In the genomic region with DNA sequence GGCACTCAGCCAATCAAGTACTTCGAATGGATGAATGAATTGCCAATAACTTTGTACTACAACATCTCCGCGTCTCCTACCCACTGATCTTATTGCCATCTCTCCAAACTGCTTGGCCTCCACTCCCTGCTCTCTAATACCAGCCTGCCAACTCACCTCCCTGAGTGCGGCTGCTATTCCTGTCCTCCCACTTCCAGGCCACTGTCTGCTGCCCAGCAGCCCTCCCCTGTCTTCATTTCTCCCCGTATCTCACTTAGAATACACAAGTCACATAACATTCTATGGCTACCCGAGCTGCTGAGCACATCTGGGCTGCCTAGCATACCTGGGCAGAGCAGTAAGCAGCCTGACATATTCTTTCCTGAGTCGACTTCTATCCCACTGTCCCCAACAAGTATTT, we compare ENCODE assay signal across 16 cellular contexts.
DNase-seq lines count a peak whose midpoint lies in the region; ATAC-seq and TF ChIP-seq lines count a peak whose summit lies in the region.
"Had no signal": no experiment of that assay in that cellular context is flagged by ENCODE, and none has a peak within 500 bp of the region (broad histone marks: within the 10 kb centered on the region; RNA-seq: fewer than 3 reads in every experiment).

No MANE protein-coding gene starts in this region.

- no peaks in the 10 kb centered on the region for H3K79me1 ChIP-seq in trophoblast cell (ENCODE audit: low read length)

- no peak overlapping the region for H4K12ac ChIP-seq in trophoblast cell (ENCODE audit: low read depth, low read length)

- 55 to 68% (median 64%) methylated on average over 7 of the region's 7 CpGs for WGBS in heart left ventricle, 4 donors
- WGBS in trophoblast cell (ENCODE audit: extremely low coverage, insufficient coverage, insufficient read length) = no CpG with 5 or more reads among the region's 7 CpGs
- 75 to 82% (median 76%) methylated on average over 7 of the region's 7 CpGs for WGBS in stomach, 5 donors

- H4K8ac ChIP-seq in trophoblast cell (ENCODE audit: low read depth, low read length) = no peak overlapping the region

- H2AFZ ChIP-seq in trophoblast cell (ENCODE audit: insufficient read depth, low read length, poor library complexity) = no peak overlapping the region
- H2AFZ ChIP-seq: GM23248 had no signal

- intact Hi-C loops in heart left ventricle (cut with DNase I) (no loop called here), cardiac septum (cut with DNase I) (no loop called here), left ventricle myocardium superior (cut with micrococcal nuclease) (no loop called here), stomach (cut with DNase I; ENCODE audit: low total_unique reads) (no loop called here)

- H3K9me3 ChIP-seq in heart left ventricle (no peaks in the 10 kb centered on the region), trophoblast cell (ENCODE audit: insufficient read depth, low read depth, low read length) (no peaks in the 10 kb centered on the region), stomach (no peaks in the 10 kb centered on the region)

- no peak overlapping the region for H3K23ac ChIP-seq in trophoblast cell (ENCODE audit: low read length)

- H3K36me3 ChIP-seq in heart left ventricle = no peaks in the 10 kb centered on the region
- H3K36me3 ChIP-seq in trophoblast cell (ENCODE audit: control insufficient read depth in 1 of 2, insufficient read depth in 2 of 2, low read length in 2 of 2) = no peaks in the 10 kb centered on the region
- no peaks in the 10 kb centered on the region for H3K36me3 ChIP-seq in stomach

- H4K91ac ChIP-seq in trophoblast cell (ENCODE audit: low read depth, low read length) = no peak overlapping the region

- H2BK120ac ChIP-seq in trophoblast cell (ENCODE audit: insufficient read depth, low read length, poor library complexity) = no peak overlapping the region

- H3K4ac ChIP-seq in trophoblast cell (ENCODE audit: low read depth, low read length) = no peak overlapping the region

- H3K27ac ChIP-seq in heart left ventricle = no peak overlapping the region
- no peak overlapping the region for H3K27ac ChIP-seq in trophoblast cell (ENCODE audit: low read depth, low read length)
- no peak overlapping the region for H3K27ac ChIP-seq in stomach
- H3K27ac ChIP-seq: GM23248 had no signal

- H3K4me1 ChIP-seq in heart left ventricle (no peaks in the 10 kb centered on the region), trophoblast cell (ENCODE audit: control insufficient read depth in 1 of 2, insufficient read depth in 2 of 2, low read length in 2 of 2) (peaks cover 0 to 4% of the 10 kb centered on the region in 2 experiments), stomach (no peaks in the 10 kb centered on the region)

- no peak overlapping the region for H3K14ac ChIP-seq in trophoblast cell (ENCODE audit: low read length)

- ATAC-seq in heart left ventricle = peak in 3 of 4 donors; percentile 58 to 78 (median 59)
- ATAC-seq in left ventricle myocardium superior = peak; percentile 76
- ATAC-seq in GM21825 (IDR thresholded peaks at IDR 0.05; ENCODE audit: unreplicated experiment) = no peak

- no peak overlapping the region for H3K4me2 ChIP-seq in trophoblast cell (ENCODE audit: low read length)

- H3K4me3 ChIP-seq in heart left ventricle (no peak overlapping the region), trophoblast cell (ENCODE audit: low read depth, low read length) (no peak overlapping the region), stomach (no peak overlapping the region)
- H3K4me3 ChIP-seq: GM23248 had no signal

- H2BK5ac ChIP-seq in trophoblast cell (ENCODE audit: low read depth, low read length, poor library complexity) = no peak overlapping the region

- TF ChIP-seq EP300 in stomach (IDR thresholded peaks at IDR 0.05) = no peak

- H3K27me3 ChIP-seq in heart left ventricle (no peaks in the 10 kb centered on the region), trophoblast cell (ENCODE audit: insufficient read depth, low read length) (no peaks in the 10 kb centered on the region), stomach (no peaks in the 10 kb centered on the region)

- TF ChIP-seq POLR2A in heart left ventricle (IDR thresholded peaks at IDR 0.05) = no peak
- no peak for TF ChIP-seq POLR2A in stomach (IDR thresholded peaks at IDR 0.05)

- TF ChIP-seq CTCF in heart left ventricle (IDR thresholded peaks at IDR 0.05) = no peak
- TF ChIP-seq CTCF in stomach (IDR thresholded peaks at IDR 0.05) = no peak

- no peak overlapping the region for H3K18ac ChIP-seq in trophoblast cell (ENCODE audit: low read length)

- H3K79me2 ChIP-seq in trophoblast cell (ENCODE audit: control insufficient read depth, insufficient read depth, low read length, poor library complexity) = no peaks in the 10 kb centered on the region

- no peak overlapping the region for H2BK12ac ChIP-seq in trophoblast cell (ENCODE audit: low read length)

- DNase-seq in heart left ventricle (peak in 1 of 5 donors; percentile 27), cardiac septum (ENCODE audit: low spot score) (no peak), cerebellar cortex (ENCODE audit: low spot score) (peak; percentile 7), left ventricle myocardium superior (peak; percentile 25), trophoblast cell (peak; percentile 78 to 84), HPDE6-E6E7 (ENCODE audit: extremely low spot score) (no peak), stomach (no peak)
- DNase-seq: Calu3; CD4-positive, alpha-beta memory T cell; COR-L47; DMS53; DMS79 treated with DMSO at 0.1 percent for 48 hours; GM23248; H7; HCEC 1CT had no signal

- H2AK5ac ChIP-seq in trophoblast cell (ENCODE audit: low read length) = no peak overlapping the region

- no peak overlapping the region for H3K9ac ChIP-seq in trophoblast cell (ENCODE audit: low read length)
- H3K9ac ChIP-seq: GM23248 had no signal

Comparison
In these comparisons a context has a peak if more than half of its experiments do, and no peak if none do; other contexts are left out.
1. DNase-seq: peak in cerebellar cortex (single experiment), left ventricle myocardium superior (single experiment) and trophoblast cell (2 of 2); none in cardiac septum (single experiment), HPDE6-E6E7 (single experiment) and stomach (single experiment).